Comparison of ENCODE assay signal across 1 cellular context in the genomic region with DNA sequence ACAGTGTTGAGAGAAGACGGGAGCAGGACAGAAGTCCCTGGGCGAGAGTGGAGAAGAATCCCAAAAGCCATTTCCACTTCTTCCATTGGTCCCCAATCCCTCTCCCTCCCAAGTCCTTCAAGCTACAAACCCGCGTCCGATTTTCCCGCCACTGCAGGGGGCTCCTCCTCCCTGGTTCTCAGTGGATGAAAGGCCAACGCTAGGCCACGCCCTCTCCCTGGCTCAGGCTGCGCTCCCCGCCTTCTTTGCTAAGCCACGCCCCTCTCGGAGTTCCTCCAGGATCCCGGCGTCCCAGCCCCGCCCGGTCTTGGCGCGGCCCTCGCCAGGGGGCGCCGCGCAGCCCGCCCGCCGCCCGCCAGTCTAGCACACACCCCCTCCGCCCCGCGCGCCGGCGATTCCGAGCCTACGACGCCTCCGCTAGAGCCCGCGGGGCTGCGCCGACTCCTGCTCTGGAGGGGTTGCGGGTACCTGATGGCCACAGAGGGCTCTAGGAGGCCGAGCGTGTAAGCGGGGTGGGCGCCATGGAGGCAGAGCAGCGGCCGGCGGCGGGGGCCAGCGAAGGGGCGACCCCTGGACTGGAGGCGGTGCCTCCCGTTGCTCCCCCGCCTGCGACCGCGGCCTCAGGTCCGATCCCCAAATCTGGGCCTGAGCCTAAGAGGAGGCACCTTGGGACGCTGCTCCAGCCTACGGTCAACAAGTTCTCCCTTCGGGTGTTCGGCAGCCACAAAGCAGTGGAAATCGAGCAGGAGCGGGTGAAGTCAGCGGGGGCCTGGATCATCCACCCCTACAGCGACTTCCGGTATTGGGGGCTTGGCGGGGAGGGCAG.
A peak's percentile ranks its signal among the peaks of the same experiment; 100 is the strongest.
TF ChIP-seq lines count a peak whose summit lies in the region.

A gene (plus strand): TSS at position 394 of the 826 bp plus-strand sequence. CDS start 128 bp downstream, at position 522.

TF ChIP-seq in K562, 482 proteins besides CTCF, POLR2A, EP300 and RAD21 (continued from another document and continues in another):
- TF ChIP-seq, protein P1, sequence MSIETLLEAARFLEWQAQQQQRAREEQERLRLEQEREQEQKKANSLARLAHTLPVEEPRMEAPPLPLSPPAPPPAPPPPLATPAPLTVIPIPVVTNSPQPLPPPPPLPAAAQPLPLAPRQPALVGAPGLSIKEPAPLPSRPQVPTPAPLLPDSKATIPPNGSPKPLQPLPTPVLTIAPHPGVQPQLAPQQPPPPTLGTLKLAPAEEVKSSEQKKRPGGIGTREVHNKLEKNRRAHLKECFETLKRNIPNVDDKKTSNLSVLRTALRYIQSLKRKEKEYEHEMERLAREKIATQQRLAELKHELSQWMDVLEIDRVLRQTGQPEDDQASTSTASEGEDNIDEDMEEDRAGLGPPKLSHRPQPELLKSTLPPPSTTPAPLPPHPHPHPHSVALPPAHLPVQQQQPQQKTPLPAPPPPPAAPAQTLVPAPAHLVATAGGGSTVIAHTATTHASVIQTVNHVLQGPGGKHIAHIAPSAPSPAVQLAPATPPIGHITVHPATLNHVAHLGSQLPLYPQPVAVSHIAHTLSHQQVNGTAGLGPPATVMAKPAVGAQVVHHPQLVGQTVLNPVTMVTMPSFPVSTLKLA (conservative IDR thresholded peaks at IDR 0.05): peak; percentile 36 to 63; a peak in 3 of 4 replicates
- TF ChIP-seq CREM (IDR thresholded peaks at IDR 0.05; ENCODE audit: low read depth) (peak; percentile 52), CBX1 (IDR thresholded peaks at IDR 0.05; ENCODE audit: low read depth) (peak; percentile 47; the same call in 1 of the 2 replicates), CHD1 (IDR thresholded peaks at IDR 0.05; ENCODE audit: low read length) (peak; percentile 65), SMC3 (conservative IDR thresholded peaks at IDR 0.05; ENCODE audit: insufficient read depth, low read depth, low read length) (peak; percentile 50; the same call in 1 of the 2 replicates), BCL6 (CRISPR knock-in tag; IDR thresholded peaks at IDR 0.05) (no peak), RBFOX2 (IDR thresholded peaks at IDR 0.05; ENCODE audit: low read depth, low read length) (peak; percentile 58), EGR1 (conservative IDR thresholded peaks at IDR 0.05) (peak; percentile 75), ZNF561 (CRISPR knock-in tag; conservative IDR thresholded peaks at IDR 0.05) (no peak), SOX6 (IDR thresholded peaks at IDR 0.05) (peak; percentile 46; the same call in 1 of the 2 replicates), KAT7 (CRISPR knock-in tag; IDR thresholded peaks at IDR 0.05; ENCODE audit: borderline replicate concordance) (0 out of 2 replicates have a peak, but pooled peaks have one; percentile 56), TEAD1 (CRISPR knock-in tag; IDR thresholded peaks at IDR 0.05) (peak; percentile 20 to 41; a peak in 1 of 4 replicates), TCF7 (IDR thresholded peaks at IDR 0.05; ENCODE audit: borderline replicate concordance) (no peak; the same call in 1 of the 2 replicates), NCOA4 (IDR thresholded peaks at IDR 0.05; ENCODE audit: partially characterized antibody) (no peak), HMGN3 (IDR thresholded peaks at IDR 0.05; ENCODE audit: borderline replicate concordance, extremely low read depth, insufficient read length, low read depth, low read length) (peak; percentile 82)
- TF ChIP-seq, protein P2, sequence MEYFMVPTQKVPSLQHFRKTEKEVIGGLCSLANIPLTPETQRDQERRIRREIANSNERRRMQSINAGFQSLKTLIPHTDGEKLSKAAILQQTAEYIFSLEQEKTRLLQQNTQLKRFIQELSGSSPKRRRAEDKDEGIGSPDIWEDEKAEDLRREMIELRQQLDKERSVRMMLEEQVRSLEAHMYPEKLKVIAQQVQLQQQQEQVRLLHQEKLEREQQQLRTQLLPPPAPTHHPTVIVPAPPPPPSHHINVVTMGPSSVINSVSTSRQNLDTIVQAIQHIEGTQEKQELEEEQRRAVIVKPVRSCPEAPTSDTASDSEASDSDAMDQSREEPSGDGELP (CRISPR knock-in tag; IDR thresholded peaks at IDR 0.05; ENCODE audit: borderline replicate concordance): peak; percentile 56; the same call in 1 of the 2 replicates
- TF ChIP-seq, protein P3, sequence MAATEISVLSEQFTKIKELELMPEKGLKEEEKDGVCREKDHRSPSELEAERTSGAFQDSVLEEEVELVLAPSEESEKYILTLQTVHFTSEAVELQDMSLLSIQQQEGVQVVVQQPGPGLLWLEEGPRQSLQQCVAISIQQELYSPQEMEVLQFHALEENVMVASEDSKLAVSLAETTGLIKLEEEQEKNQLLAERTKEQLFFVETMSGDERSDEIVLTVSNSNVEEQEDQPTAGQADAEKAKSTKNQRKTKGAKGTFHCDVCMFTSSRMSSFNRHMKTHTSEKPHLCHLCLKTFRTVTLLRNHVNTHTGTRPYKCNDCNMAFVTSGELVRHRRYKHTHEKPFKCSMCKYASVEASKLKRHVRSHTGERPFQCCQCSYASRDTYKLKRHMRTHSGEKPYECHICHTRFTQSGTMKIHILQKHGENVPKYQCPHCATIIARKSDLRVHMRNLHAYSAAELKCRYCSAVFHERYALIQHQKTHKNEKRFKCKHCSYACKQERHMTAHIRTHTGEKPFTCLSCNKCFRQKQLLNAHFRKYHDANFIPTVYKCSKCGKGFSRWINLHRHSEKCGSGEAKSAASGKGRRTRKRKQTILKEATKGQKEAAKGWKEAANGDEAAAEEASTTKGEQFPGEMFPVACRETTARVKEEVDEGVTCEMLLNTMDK (IDR thresholded peaks at IDR 0.05; ENCODE audit: borderline replicate concordance, insufficient read depth, low read depth, low read length, poor library complexity, severe bottlenecking): peak; percentile 74
- TF ChIP-seq, protein P4, sequence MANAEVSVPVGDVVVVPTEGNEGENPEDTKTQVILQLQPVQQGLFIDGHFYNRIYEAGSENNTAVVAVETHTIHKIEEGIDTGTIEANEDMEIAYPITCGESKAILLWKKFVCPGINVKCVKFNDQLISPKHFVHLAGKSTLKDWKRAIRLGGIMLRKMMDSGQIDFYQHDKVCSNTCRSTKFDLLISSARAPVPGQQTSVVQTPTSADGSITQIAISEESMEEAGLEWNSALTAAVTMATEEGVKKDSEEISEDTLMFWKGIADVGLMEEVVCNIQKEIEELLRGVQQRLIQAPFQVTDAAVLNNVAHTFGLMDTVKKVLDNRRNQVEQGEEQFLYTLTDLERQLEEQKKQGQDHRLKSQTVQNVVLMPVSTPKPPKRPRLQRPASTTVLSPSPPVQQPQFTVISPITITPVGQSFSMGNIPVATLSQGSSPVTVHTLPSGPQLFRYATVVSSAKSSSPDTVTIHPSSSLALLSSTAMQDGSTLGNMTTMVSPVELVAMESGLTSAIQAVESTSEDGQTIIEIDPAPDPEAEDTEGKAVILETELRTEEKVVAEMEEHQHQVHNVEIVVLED (CRISPR knock-in tag; IDR thresholded peaks at IDR 0.05): 0 out of 2 replicates have a peak, but pooled peaks have one; percentile 19
- TF ChIP-seq, protein P5, sequence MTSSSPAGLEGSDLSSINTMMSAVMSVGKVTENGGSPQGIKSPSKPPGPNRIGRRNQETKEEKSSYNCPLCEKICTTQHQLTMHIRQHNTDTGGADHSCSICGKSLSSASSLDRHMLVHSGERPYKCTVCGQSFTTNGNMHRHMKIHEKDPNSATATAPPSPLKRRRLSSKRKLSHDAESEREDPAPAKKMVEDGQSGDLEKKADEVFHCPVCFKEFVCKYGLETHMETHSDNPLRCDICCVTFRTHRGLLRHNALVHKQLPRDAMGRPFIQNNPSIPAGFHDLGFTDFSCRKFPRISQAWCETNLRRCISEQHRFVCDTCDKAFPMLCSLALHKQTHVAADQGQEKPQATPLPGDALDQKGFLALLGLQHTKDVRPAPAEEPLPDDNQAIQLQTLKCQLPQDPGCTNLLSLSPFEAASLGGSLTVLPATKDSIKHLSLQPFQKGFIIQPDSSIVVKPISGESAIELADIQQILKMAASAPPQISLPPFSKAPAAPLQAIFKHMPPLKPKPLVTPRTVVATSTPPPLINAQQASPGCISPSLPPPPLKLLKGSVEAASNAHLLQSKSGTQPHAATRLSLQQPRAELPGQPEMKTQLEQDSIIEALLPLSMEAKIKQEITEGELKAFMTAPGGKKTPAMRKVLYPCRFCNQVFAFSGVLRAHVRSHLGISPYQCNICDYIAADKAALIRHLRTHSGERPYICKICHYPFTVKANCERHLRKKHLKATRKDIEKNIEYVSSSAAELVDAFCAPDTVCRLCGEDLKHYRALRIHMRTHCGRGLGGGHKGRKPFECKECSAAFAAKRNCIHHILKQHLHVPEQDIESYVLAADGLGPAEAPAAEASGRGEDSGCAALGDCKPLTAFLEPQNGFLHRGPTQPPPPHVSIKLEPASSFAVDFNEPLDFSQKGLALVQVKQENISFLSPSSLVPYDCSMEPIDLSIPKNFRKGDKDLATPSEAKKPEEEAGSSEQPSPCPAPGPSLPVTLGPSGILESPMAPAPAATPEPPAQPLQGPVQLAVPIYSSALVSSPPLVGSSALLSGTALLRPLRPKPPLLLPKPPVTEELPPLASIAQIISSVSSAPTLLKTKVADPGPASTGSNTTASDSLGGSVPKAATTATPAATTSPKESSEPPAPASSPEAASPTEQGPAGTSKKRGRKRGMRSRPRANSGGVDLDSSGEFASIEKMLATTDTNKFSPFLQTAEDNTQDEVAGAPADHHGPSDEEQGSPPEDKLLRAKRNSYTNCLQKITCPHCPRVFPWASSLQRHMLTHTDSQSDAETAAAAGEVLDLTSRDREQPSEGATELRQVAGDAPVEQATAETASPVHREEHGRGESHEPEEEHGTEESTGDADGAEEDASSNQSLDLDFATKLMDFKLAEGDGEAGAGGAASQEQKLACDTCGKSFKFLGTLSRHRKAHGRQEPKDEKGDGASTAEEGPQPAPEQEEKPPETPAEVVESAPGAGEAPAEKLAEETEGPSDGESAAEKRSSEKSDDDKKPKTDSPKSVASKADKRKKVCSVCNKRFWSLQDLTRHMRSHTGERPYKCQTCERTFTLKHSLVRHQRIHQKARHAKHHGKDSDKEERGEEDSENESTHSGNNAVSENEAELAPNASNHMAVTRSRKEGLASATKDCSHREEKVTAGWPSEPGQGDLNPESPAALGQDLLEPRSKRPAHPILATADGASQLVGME (CRISPR knock-in tag; IDR thresholded peaks at IDR 0.05): no peak
- TF ChIP-seq, protein P6, sequence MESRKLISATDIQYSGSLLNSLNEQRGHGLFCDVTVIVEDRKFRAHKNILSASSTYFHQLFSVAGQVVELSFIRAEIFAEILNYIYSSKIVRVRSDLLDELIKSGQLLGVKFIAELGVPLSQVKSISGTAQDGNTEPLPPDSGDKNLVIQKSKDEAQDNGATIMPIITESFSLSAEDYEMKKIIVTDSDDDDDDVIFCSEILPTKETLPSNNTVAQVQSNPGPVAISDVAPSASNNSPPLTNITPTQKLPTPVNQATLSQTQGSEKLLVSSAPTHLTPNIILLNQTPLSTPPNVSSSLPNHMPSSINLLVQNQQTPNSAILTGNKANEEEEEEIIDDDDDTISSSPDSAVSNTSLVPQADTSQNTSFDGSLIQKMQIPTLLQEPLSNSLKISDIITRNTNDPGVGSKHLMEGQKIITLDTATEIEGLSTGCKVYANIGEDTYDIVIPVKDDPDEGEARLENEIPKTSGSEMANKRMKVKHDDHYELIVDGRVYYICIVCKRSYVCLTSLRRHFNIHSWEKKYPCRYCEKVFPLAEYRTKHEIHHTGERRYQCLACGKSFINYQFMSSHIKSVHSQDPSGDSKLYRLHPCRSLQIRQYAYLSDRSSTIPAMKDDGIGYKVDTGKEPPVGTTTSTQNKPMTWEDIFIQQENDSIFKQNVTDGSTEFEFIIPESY (CRISPR knock-in tag; IDR thresholded peaks at IDR 0.05): peak; percentile 34; the same call in 1 of the 2 replicates
- TF ChIP-seq, protein P7, sequence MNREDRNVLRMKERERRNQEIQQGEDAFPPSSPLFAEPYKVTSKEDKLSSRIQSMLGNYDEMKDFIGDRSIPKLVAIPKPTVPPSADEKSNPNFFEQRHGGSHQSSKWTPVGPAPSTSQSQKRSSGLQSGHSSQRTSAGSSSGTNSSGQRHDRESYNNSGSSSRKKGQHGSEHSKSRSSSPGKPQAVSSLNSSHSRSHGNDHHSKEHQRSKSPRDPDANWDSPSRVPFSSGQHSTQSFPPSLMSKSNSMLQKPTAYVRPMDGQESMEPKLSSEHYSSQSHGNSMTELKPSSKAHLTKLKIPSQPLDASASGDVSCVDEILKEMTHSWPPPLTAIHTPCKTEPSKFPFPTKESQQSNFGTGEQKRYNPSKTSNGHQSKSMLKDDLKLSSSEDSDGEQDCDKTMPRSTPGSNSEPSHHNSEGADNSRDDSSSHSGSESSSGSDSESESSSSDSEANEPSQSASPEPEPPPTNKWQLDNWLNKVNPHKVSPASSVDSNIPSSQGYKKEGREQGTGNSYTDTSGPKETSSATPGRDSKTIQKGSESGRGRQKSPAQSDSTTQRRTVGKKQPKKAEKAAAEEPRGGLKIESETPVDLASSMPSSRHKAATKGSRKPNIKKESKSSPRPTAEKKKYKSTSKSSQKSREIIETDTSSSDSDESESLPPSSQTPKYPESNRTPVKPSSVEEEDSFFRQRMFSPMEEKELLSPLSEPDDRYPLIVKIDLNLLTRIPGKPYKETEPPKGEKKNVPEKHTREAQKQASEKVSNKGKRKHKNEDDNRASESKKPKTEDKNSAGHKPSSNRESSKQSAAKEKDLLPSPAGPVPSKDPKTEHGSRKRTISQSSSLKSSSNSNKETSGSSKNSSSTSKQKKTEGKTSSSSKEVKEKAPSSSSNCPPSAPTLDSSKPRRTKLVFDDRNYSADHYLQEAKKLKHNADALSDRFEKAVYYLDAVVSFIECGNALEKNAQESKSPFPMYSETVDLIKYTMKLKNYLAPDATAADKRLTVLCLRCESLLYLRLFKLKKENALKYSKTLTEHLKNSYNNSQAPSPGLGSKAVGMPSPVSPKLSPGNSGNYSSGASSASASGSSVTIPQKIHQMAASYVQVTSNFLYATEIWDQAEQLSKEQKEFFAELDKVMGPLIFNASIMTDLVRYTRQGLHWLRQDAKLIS (CRISPR knock-in tag; IDR thresholded peaks at IDR 0.05): peak; percentile 85; the same call in 1 of the 2 replicates
- TF ChIP-seq, protein P8, sequence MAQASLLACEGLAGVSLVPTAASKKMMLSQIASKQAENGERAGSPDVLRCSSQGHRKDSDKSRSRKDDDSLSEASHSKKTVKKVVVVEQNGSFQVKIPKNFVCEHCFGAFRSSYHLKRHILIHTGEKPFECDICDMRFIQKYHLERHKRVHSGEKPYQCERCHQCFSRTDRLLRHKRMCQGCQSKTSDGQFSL (CRISPR knock-in tag; IDR thresholded peaks at IDR 0.05): no peak
- TF ChIP-seq, protein P8 (tag; IDR thresholded peaks at IDR 0.05): peak in 1 of 2 experiments; percentile 51; a peak in 1 of 4 replicates
